ENCODE assay signal across 15 cellular contexts in the genomic region with DNA sequence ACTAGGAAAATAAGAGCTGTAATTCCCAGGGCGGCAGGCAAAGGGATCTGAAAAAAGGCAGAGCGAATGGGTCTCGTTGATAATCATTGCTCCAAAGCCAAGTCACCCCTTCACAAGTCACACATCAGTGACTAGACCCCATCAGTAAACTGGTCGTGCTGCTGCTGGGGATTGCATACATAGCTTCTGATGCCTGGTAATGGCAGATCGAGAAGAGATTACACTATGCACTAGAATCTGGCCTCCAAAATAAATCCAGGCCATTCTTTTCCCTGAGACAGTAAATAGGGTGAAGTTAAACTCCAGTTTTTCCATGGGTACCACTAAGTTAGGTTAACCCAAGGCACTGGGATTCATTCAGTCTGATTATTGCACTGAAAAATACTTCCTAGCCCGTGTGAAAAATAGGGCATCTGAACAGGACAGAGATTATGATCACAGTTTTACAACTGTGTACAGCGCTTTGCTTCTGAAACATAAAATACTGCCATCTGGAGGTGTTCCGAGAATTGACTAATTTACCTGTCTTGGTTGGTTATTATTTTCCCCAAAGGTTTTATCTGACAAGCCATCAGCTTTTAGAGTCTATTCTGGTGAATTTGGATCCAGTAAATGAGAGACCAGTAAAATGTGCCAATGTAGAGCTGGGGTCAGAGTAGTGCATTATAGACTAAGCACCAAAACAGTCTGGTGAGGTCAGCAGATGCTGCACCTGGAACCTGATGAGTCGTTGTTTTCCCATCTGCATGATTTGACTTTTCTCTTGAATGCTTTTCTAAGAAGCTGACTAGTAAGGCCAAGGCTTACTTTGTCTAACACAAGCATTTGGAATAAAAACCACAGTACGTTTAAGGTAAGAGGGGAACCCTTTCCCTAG.
DNase-seq lines count a peak whose midpoint lies in the region; ATAC-seq and TF ChIP-seq lines count a peak whose summit lies in the region.
"Had no signal": no experiment of that assay in that cellular context is flagged by ENCODE, and none has a peak within 500 bp of the region (broad histone marks: within the 10 kb centered on the region; RNA-seq: fewer than 3 reads in every experiment).

No MANE protein-coding gene starts in this region.

- no peak overlapping the region for H3K27ac Mint-ChIP-seq in activated CD8-positive, alpha-beta memory T cell treated with anti-CD3 and anti-CD28 coated beads, Interleukin-2, amount 10 ng/mL, durations not matched to agents 7 days and 5 days
- no peak overlapping the region for H3K27ac Mint-ChIP-seq in mesothelial cell of epicardium
- H3K27ac Mint-ChIP-seq: B cell; stimulated activated memory B cell treated with anti-CD40 and anti-IgM and Interleukin-4, amounts not matched to agents 10 μg/mL and 1 μg/mL and 100 μg/mL, for 72 hours had no signal

- CTCF ChIA-PET in activated CD8-positive, alpha-beta memory T cell treated with anti-CD3 and anti-CD28 coated beads, Interleukin-2, amount 10 ng/mL, durations not matched to agents 7 days and 5 days (lab: Charles Lee): interaction anchor here (1.3 to 4.9 kb wide), 4 partner anchors 12 to 217 kb away, joined by 3 to 18 read pairs (median 6); no protein-coding TSS in a partner anchor

- H3K4me1 Mint-ChIP-seq in activated CD8-positive, alpha-beta memory T cell treated with anti-CD3 and anti-CD28 coated beads, Interleukin-2, amount 10 ng/mL, durations not matched to agents 7 days and 5 days: peaks cover 24% of the 10 kb centered on the region
- H3K4me1 Mint-ChIP-seq in mesothelial cell of epicardium: peaks cover 69% of the 10 kb centered on the region

- no peak overlapping the region for H3K4me3 ChIP-seq in astrocyte of the spinal cord (ENCODE audit: low read depth, low read length)
- H3K4me3 ChIP-seq: GM23248, lower lobe of right lung had no signal

- in situ Hi-C loops in astrocyte of the spinal cord (cut with HindIII; ENCODE audit: low sequenced_read_pairs): no loop called here

- DNase-seq in activated CD8-positive, alpha-beta memory T cell treated with anti-CD3 and anti-CD28 coated beads, Interleukin-2, amount 10 ng/mL, durations not matched to agents 7 days and 5 days: no peak
- DNase-seq in activated CD8-positive, alpha-beta memory T cell treated with anti-CD3 and anti-CD28 coated beads, Interleukin-2, amount 50 U/mL, for 48 hours: no peak
- DNase-seq in LHCN-M2 (ENCODE audit: low read depth) (peak; percentile 3), astrocyte of the spinal cord (ENCODE audit: low read depth, low spot score) (peak; percentile 69), omental fat pad (ENCODE audit: low spot score) (no peak), head of caudate nucleus (no peak), mesothelial cell of epicardium (ENCODE audit: low spot score in 2 of 2, unreplicated experiment in 2 of 2) (no peak)
- no peak for DNase-seq in activated effector memory CD4-positive, alpha-beta T cell treated with Interleukin-2 at 50 U/mL for 16 hours
- DNase-seq: activated naive CD4-positive, alpha-beta T cell; GM23248; lower lobe of right lung; NCI-H2171 treated with DMSO at 0.1 percent for 48 hours; T-cell had no signal

- peak; percentile 30 for ATAC-seq in activated CD8-positive, alpha-beta memory T cell treated with anti-CD3 and anti-CD28 coated beads, Interleukin-2, amount 10 ng/mL, durations not matched to agents 7 days and 5 days
- ATAC-seq in omental fat pad (ENCODE audit: low FRiP score): peak; percentile 65
- ATAC-seq: lower lobe of right lung; stimulated activated memory B cell treated with anti-CD40 and anti-IgM and Interleukin-4, amounts not matched to agents 10 μg/mL and 1 μg/mL and 100 μg/mL, for 72 hours had no signal

- peaks cover 39% of the 10 kb centered on the region for H3K36me3 Mint-ChIP-seq in activated CD8-positive, alpha-beta memory T cell treated with anti-CD3 and anti-CD28 coated beads, Interleukin-2, amount 10 ng/mL, durations not matched to agents 7 days and 5 days
- peaks cover 26% of the 10 kb centered on the region for H3K36me3 Mint-ChIP-seq in mesothelial cell of epicardium

- no peaks in the 10 kb centered on the region for H3K27me3 Mint-ChIP-seq in activated CD8-positive, alpha-beta memory T cell treated with anti-CD3 and anti-CD28 coated beads, Interleukin-2, amount 10 ng/mL, durations not matched to agents 7 days and 5 days
- H3K27me3 Mint-ChIP-seq in mesothelial cell of epicardium (ENCODE audit: low read depth): no peaks in the 10 kb centered on the region
- H3K27me3 Mint-ChIP-seq: B cell; stimulated activated memory B cell treated with anti-CD40 and anti-IgM and Interleukin-4, amounts not matched to agents 10 μg/mL and 1 μg/mL and 100 μg/mL, for 72 hours; T-cell had no signal

- no peak overlapping the region for H3K4me3 Mint-ChIP-seq in activated CD8-positive, alpha-beta memory T cell treated with anti-CD3 and anti-CD28 coated beads, Interleukin-2, amount 10 ng/mL, durations not matched to agents 7 days and 5 days
- H3K4me3 Mint-ChIP-seq in mesothelial cell of epicardium: no peak overlapping the region
- H3K4me3 Mint-ChIP-seq: B cell; stimulated activated memory B cell treated with anti-CD40 and anti-IgM and Interleukin-4, amounts not matched to agents 10 μg/mL and 1 μg/mL and 100 μg/mL, for 72 hours; T-cell had no signal

- TF ChIP-seq CTCF in astrocyte of the spinal cord (IDR thresholded peaks at IDR 0.05; ENCODE audit: low read depth, low read length): no peak
- no peak for TF ChIP-seq CTCF in omental fat pad (IDR thresholded peaks at IDR 0.05)
- TF ChIP-seq CTCF in mesothelial cell of epicardium (IDR thresholded peaks at IDR 0.05; ENCODE audit: unreplicated experiment): no peak

- intact Hi-C loops in head of caudate nucleus (cut with DNase I): no loop called here

- H3K9me3 Mint-ChIP-seq in activated CD8-positive, alpha-beta memory T cell treated with anti-CD3 and anti-CD28 coated beads, Interleukin-2, amount 10 ng/mL, durations not matched to agents 7 days and 5 days (ENCODE audit: low read depth): no peaks in the 10 kb centered on the region
- peaks cover 5% of the 10 kb centered on the region for H3K9me3 Mint-ChIP-seq in mesothelial cell of epicardium
- H3K9me3 Mint-ChIP-seq: stimulated activated memory B cell treated with anti-CD40 and anti-IgM and Interleukin-4, amounts not matched to agents 10 μg/mL and 1 μg/mL and 100 μg/mL, for 72 hours; T-cell had no signal

Comparison
In these comparisons a context has a peak if more than half of its experiments do, and no peak if none do; other contexts are left out.
1. DNase-seq: peak in LHCN-M2 (single experiment) and astrocyte of the spinal cord (single experiment); none in activated CD8-positive, alpha-beta memory T cell treated with anti-CD3 and anti-CD28 coated beads, Interleukin-2, amount 10 ng/mL, durations not matched to agents 7 days and 5 days (single experiment), activated CD8-positive, alpha-beta memory T cell treated with anti-CD3 and anti-CD28 coated beads, Interleukin-2, amount 50 U/mL, for 48 hours (single experiment), omental fat pad (single experiment), head of caudate nucleus (0 of 42), mesothelial cell of epicardium (0 of 2) and activated effector memory CD4-positive, alpha-beta T cell treated with Interleukin-2 at 50 U/mL for 16 hours (single experiment).